ENCODE assay signal across 14 cellular contexts in the genomic region with DNA sequence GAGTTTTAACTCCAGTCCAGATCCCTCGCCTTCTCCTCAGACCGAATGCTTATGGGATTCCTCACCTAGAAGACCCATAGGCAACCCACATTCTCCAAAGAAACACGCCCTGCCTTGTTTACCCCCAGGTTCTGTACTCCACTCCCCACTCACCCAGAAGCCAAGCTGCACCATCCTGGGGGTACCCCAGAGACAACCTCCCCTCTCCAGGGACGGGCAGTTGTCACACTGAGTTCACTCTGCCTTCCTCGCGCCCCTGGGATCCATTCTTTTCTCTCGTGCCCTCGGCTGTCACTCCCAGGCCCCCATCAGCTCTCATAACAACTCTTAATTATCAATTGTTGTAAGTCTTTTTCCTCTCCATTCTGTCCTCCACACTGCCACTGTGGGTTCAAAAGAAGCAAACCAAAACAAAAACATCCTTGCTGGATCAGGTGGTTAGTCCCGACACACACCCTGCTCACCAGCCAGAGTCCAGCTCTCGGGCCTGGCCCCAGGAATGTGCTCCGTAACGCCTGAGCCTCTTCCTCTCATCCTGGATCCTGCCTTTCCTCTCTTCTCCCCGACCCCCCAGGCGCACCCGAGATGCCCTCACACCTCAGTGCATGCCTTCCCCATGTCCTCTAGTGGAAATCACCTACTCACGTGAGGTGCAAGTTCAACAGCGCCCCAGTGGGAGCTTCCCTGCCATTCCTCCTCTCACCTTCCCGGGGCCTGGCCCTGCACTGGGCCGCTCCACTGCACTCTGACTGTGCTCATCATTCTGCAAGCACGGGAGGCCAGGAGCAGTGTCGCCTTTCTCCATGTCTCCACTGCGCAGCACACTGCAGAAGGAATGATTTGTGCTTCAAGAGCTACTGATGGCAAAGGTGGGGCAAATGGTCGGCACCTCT. TPM values are rescaled to one million over a fixed set of nuclear protein-coding genes. Genes with fewer than 3 reads are reported as not detected.
DNase-seq lines count a peak whose midpoint lies in the region; ATAC-seq and TF ChIP-seq lines count a peak whose summit lies in the region.
"Had no signal": no experiment of that assay in that cellular context is flagged by ENCODE, and none has a peak within 500 bp of the region (broad histone marks: within the 10 kb centered on the region; RNA-seq: fewer than 3 reads in every experiment).

No MANE protein-coding gene starts in this region.

- peak overlapping the region; percentile 33 to 91 (median 73) for H3K27ac Mint-ChIP-seq in CD4-positive, alpha-beta memory T cell
- H3K27ac Mint-ChIP-seq in GM23338 (peak overlapping the region; percentile 53), neural crest cell (ENCODE audit: unreplicated experiment) (peak overlapping the region; percentile 93)

- H3K4me3 ChIP-seq in CD4-positive, alpha-beta memory T cell (ENCODE audit: low read length in 2 of 2) = no peak overlapping the region
- H3K4me3 ChIP-seq in GM23338 = no peak overlapping the region
- H3K4me3 ChIP-seq: BLaER1 had no signal

- H3K27me3 Mint-ChIP-seq in CD4-positive, alpha-beta memory T cell = no peaks in the 10 kb centered on the region
- H3K27me3 Mint-ChIP-seq in GM23338 (ENCODE audit: insufficient read depth, low read depth, poor library complexity) = peaks cover 23% of the 10 kb centered on the region
- H3K27me3 Mint-ChIP-seq in neural crest cell (ENCODE audit: low read depth) = no peaks in the 10 kb centered on the region

- no peak overlapping the region for H3K4me2 ChIP-seq in GM23338
- H3K4me2 ChIP-seq: BLaER1 had no signal

- H3K9me3 Mint-ChIP-seq in CD4-positive, alpha-beta memory T cell = peaks cover 0 to 13% (median 2%) of the 10 kb centered on the region in 8 donors
- no peaks in the 10 kb centered on the region for H3K9me3 Mint-ChIP-seq in GM23338
- peaks cover 5% of the 10 kb centered on the region for H3K9me3 Mint-ChIP-seq in neural crest cell

- H3K4me1 Mint-ChIP-seq in CD4-positive, alpha-beta memory T cell = peaks cover 19 to 33% (median 25%) of the 10 kb centered on the region in 4 donors
- H3K4me1 Mint-ChIP-seq in GM23338 = peaks cover 18% of the 10 kb centered on the region
- H3K4me1 Mint-ChIP-seq in neural crest cell = peaks cover 23% of the 10 kb centered on the region

- H3F3A ChIP-seq in GM23338 (replicated peaks; ENCODE audit: low read depth) = 0 out of 2 replicates have a peak, but pooled peaks cover 3% of the 10 kb centered on the region

- peak overlapping the region in 3 of 8 donors; percentile 7 to 49 (median 47) for H3K4me3 Mint-ChIP-seq in CD4-positive, alpha-beta memory T cell
- H3K4me3 Mint-ChIP-seq in GM23338 (no peak overlapping the region), neural crest cell (no peak overlapping the region)

- H4K20me1 ChIP-seq in GM23338 (replicated peaks; ENCODE audit: insufficient read depth) = peaks cover 15% of the 10 kb centered on the region

- no peak for TF ChIP-seq POLR2A in erythroblast (IDR thresholded peaks at IDR 0.05; ENCODE audit: low read length)

- H3K36me3 ChIP-seq in CD4-positive, alpha-beta memory T cell (ENCODE audit: insufficient read depth, low read length) = no peaks in the 10 kb centered on the region
- H3K36me3 ChIP-seq in GM23338 (ENCODE audit: insufficient read depth) = no peaks in the 10 kb centered on the region

- H3K4me1 ChIP-seq in CD4-positive, alpha-beta memory T cell (ENCODE audit: insufficient read depth, low read length) = peaks cover 16% of the 10 kb centered on the region
- H3K4me1 ChIP-seq in GM23338 (ENCODE audit: insufficient read depth) = no peaks in the 10 kb centered on the region; the same call in 1 of the 2 replicates
- H3K4me1 ChIP-seq: BLaER1 had no signal

- no peak overlapping the region for H2AFZ ChIP-seq in GM23338

- H3K36me3 Mint-ChIP-seq in CD4-positive, alpha-beta memory T cell = peaks cover 63 to 79% of the 10 kb centered on the region in 2 donors
- peaks cover 18% of the 10 kb centered on the region for H3K36me3 Mint-ChIP-seq in GM23338 (ENCODE audit: low read depth)
- H3K36me3 Mint-ChIP-seq in neural crest cell (ENCODE audit: low read depth) = peaks cover 43% of the 10 kb centered on the region

- CTCF ChIA-PET in CD4-positive, alpha-beta memory T cell (lab: Charles Lee; ENCODE audit: partially characterized antibody) = no interaction called here

- peaks cover 29% of the 10 kb centered on the region for H3K79me2 ChIP-seq in GM23338 (replicated peaks; ENCODE audit: insufficient read depth)

- intact Hi-C loops in CD4-positive, alpha-beta memory T cell (cut with micrococcal nuclease) = no loop called here

- no peaks in the 10 kb centered on the region for H3K9me3 ChIP-seq in CD4-positive, alpha-beta memory T cell (ENCODE audit: control insufficient read depth in 1 of 2, low read length in 2 of 2)
- H3K9me3 ChIP-seq: BLaER1 had no signal

- DNase-seq in CD4-positive, alpha-beta memory T cell = no peak
- DNase-seq in GM23338 (ENCODE audit: low spot score) = no peak
- no peak for DNase-seq in caudate nucleus (lab: John Stamatoyannopoulos, UW)
- DNase-seq in neural crest cell (ENCODE audit: low read depth, low spot score) = no peak
- DNase-seq in erythroblast (lab: John Stamatoyannopoulos, UW) = no peak
- DNase-seq: activated naive CD4-positive, alpha-beta T cell; effector memory CD4-positive, alpha-beta T cell; hippocampal formation; MV-4-11; NCI-H2029; NCI-H510A treated with DMSO at 0.1 percent for 48 hours had no signal

- no peak for TF ChIP-seq CTCF in GM23338 (conservative IDR thresholded peaks at IDR 0.05; ENCODE audit: low read depth in 2 of 2)
- no peak for TF ChIP-seq CTCF in neural crest cell (conservative IDR thresholded peaks at IDR 0.05)

- no peaks in the 10 kb centered on the region for H3K27me3 ChIP-seq in CD4-positive, alpha-beta memory T cell (ENCODE audit: insufficient read depth, low read length)
- H3K27me3 ChIP-seq in GM23338 (ENCODE audit: insufficient read depth) = no peaks in the 10 kb centered on the region
- H3K27me3 ChIP-seq: BLaER1 had no signal

- ATAC-seq in GM23338 = no peak
- no peak for ATAC-seq in GM19397 (IDR thresholded peaks at IDR 0.05; ENCODE audit: unreplicated experiment)
- no peak for ATAC-seq in GM19023 (IDR thresholded peaks at IDR 0.05; ENCODE audit: unreplicated experiment)

- no peak overlapping the region for H3K27ac ChIP-seq in CD4-positive, alpha-beta memory T cell (ENCODE audit: low read depth, low read length)
- H3K27ac ChIP-seq in GM23338 (ENCODE audit: low read depth) (no peak overlapping the region), caudate nucleus (ENCODE audit: low read depth, low read length) (peak overlapping the region; percentile 77)
- H3K27ac ChIP-seq: BLaER1 had no signal

- POLR2A ChIA-PET in CD4-positive, alpha-beta memory T cell (lab: Charles Lee; ENCODE audit: partially characterized antibody) = no interaction called here

- H3K9me2 ChIP-seq in GM23338 (ENCODE audit: insufficient read depth) = no peaks in the 10 kb centered on the region

TF ChIP-seq in GM23338, 12 proteins besides CTCF, POLR2A, EP300 and RAD21:
- TF ChIP-seq STAT1 (IDR thresholded peaks at IDR 0.05; ENCODE audit: unreplicated experiment) = no peak
- no peak for TF ChIP-seq EZH2 (IDR thresholded peaks at IDR 0.05; ENCODE audit: low read depth, unreplicated experiment)
- TF ChIP-seq JUNB (IDR thresholded peaks at IDR 0.05; ENCODE audit: unreplicated experiment) = no peak
- no peak for TF ChIP-seq EZH2phosphoT487 (IDR thresholded peaks at IDR 0.05; ENCODE audit: unreplicated experiment)
- no peak for TF ChIP-seq ETS1 (IDR thresholded peaks at IDR 0.05)

RNA-seq across cellular contexts. Expression of gene COX7A2L, which starts 20.7 kb away (rescaled TPM):
- 10 to 100 TPM; 77.2 to 77.7 TPM for total RNA-seq in CD4-positive, alpha-beta memory T cell
- 100 to 1,000 TPM; 170 to 267 TPM for polyA plus RNA-seq in CD4-positive, alpha-beta memory T cell
- total RNA-seq in GM23338 (2014; rRNA removed; shearing (Covaris generic)) = 149 and 158 TPM in 2 replicates
- 112 and 118 TPM in 2 replicates for polyA plus RNA-seq in GM23338 (2016; fragmentation: Nextera tagmentation; extraction: Ambion mirVana)
- 94.4 and 98.9 TPM in 2 replicates for total RNA-seq in neural crest cell
